Comparison of ENCODE assay signal across 8 cellular contexts in genomic region chrX:135973025-135973547, GRCh38. TPM values are rescaled to one million over a fixed set of nuclear protein-coding genes. Genes with fewer than 3 reads are reported as not detected.
DNase-seq lines count a peak whose midpoint lies in the region; ATAC-seq and TF ChIP-seq lines count a peak whose summit lies in the region.

No MANE protein-coding gene starts in this region.

- peak overlapping the region; percentile 97 for H3K4me3 Mint-ChIP-seq in activated T-helper 17 cell treated with anti-CD3 and anti-CD28 coated beads, Interleukin-2, amount 50 U/mL, for 72 hours

- H3K4me3 ChIP-seq in AG04449 (ENCODE audit: low read depth, low read length) (peak overlapping the region; percentile 78), left ventricle myocardium inferior (peak overlapping the region; percentile 82), retinal pigment epithelial cell (ENCODE audit: low read length) (peak overlapping the region; percentile 83)

- CTCF ChIA-PET in AG04449 (lab: Yijun Ruan, JAX) = no interaction called here

- H3K36me3 ChIP-seq in left ventricle myocardium inferior = no peaks in the 10 kb centered on the region

- peak overlapping the region; percentile 95 for H3K27ac ChIP-seq in left ventricle myocardium inferior (replicated peaks)

- no peaks in the 10 kb centered on the region for H3K27me3 ChIP-seq in left ventricle myocardium inferior (ENCODE audit: low read depth)

- H3K9me3 ChIP-seq in left ventricle myocardium inferior (replicated peaks) = no peaks in the 10 kb centered on the region

- H3K9me3 Mint-ChIP-seq in activated T-helper 17 cell treated with anti-CD3 and anti-CD28 coated beads, Interleukin-2, amount 50 U/mL, for 72 hours = no peaks in the 10 kb centered on the region

- no peaks in the 10 kb centered on the region for H3K27me3 Mint-ChIP-seq in activated T-helper 17 cell treated with anti-CD3 and anti-CD28 coated beads, Interleukin-2, amount 50 U/mL, for 72 hours

- intact Hi-C loops in left ventricle myocardium inferior (cut with micrococcal nuclease) = no loop called here

- H3K36me3 Mint-ChIP-seq in activated T-helper 17 cell treated with anti-CD3 and anti-CD28 coated beads, Interleukin-2, amount 50 U/mL, for 72 hours (ENCODE audit: low read depth) = peaks cover 7% of the 10 kb centered on the region

- ATAC-seq in GM18517 (IDR thresholded peaks at IDR 0.05; ENCODE audit: unreplicated experiment) (peak; percentile 50), HG03565 (IDR thresholded peaks at IDR 0.05; ENCODE audit: unreplicated experiment) (peak; percentile 31)
- peak; percentile 22 for ATAC-seq in activated T-helper 17 cell treated with anti-CD3 and anti-CD28 coated beads, Interleukin-2, amount 50 U/mL, for 72 hours (replicated peaks)

- no peak for DNase-seq in AG04449 (ENCODE audit: low read depth, low spot score)
- no peak for DNase-seq in left ventricle myocardium inferior
- no peak for DNase-seq in retinal pigment epithelial cell (ENCODE audit: low read depth)
- DNase-seq in GM20000 (ENCODE audit: low spot score) = no peak
- no peak for DNase-seq in NCI-H774 (lab: John Stamatoyannopoulos, UW)

- TF ChIP-seq CTCF in AG04449 (IDR thresholded peaks at IDR 0.05; ENCODE audit: insufficient read depth, low read length, missing control alignments) (no peak), left ventricle myocardium inferior (IDR thresholded peaks at IDR 0.05; ENCODE audit: borderline replicate concordance) (peak; percentile 9), retinal pigment epithelial cell (conservative IDR thresholded peaks at IDR 0.05; ENCODE audit: low read depth, low read length) (no peak), GM20000 (IDR thresholded peaks at IDR 0.05; ENCODE audit: extremely low read depth, missing control alignments) (no peak)

- POLR2A ChIA-PET in AG04449 (lab: Yijun Ruan, JAX) = interaction anchor here (0.7 kb wide), 1 partner anchor 23 kb away, joined by 3 read pairs; no protein-coding TSS in a partner anchor

- peak overlapping the region; percentile 94 for H3K27ac Mint-ChIP-seq in activated T-helper 17 cell treated with anti-CD3 and anti-CD28 coated beads, Interleukin-2, amount 50 U/mL, for 72 hours

- H3K4me1 ChIP-seq in left ventricle myocardium inferior = peaks cover 24% of the 10 kb centered on the region

- H3K4me1 Mint-ChIP-seq in activated T-helper 17 cell treated with anti-CD3 and anti-CD28 coated beads, Interleukin-2, amount 50 U/mL, for 72 hours = peaks cover 7% of the 10 kb centered on the region

RNA-seq across cellular contexts. Expression of gene MMGT1, which starts 0.7 kb away (rescaled TPM):
- total RNA-seq in activated T-helper 17 cell treated with anti-CD3 and anti-CD28 coated beads, Interleukin-2, amount 50 U/mL, for 72 hours = 10 to 100 TPM; 14.6 to 17.7 TPM
- 25.3 TPM for total RNA-seq in left ventricle myocardium inferior

RNA-seq across cellular contexts. Expression of gene SLC9A6, which starts 12.1 kb away (rescaled TPM):
- total RNA-seq in activated T-helper 17 cell treated with anti-CD3 and anti-CD28 coated beads, Interleukin-2, amount 50 U/mL, for 72 hours = 10 to 100 TPM in 1 of 2 donors, 1 to 10 TPM in 1; 9.6 to 15.0 TPM
- total RNA-seq in left ventricle myocardium inferior = 15.6 TPM
